1 cellular context compared by ENCODE assay signal in the genomic region with DNA sequence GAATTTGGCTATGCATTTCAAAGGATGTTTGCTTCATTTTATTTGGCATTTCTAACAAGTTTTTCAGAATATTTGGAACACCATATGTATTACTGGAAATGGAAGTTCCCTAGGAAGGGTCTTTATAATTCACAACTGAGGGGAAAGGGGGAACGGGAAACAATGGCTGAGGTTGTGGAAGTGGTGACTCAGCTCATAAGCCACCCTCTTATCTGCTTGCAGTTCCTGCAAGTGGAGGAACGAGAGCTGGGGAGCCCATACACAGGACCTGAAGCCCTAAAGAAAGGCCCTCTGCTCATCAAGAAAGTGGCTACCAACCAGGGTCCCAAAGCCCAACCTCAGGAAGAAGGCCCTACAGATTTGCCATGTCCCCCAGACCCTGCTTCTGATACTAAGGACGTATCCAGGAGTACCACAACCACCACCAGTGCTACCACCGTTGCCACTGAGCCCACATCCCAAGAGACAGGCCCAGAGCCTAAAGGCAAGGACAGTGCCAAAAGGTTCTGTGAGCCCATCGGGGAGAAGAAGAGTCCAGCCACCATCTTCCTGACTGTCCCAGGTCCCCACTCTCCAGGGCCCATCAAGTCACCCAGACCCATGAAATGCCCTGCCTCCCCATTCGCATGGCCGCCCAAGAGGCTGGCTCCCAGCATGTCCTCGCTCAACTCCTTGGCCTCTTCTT.
TF ChIP-seq lines count a peak whose summit lies in the region.

No MANE protein-coding gene starts in this region.

TF ChIP-seq in K562, 482 proteins besides CTCF, POLR2A, EP300 and RAD21 (continued from another document):
- TF ChIP-seq, protein P1, sequence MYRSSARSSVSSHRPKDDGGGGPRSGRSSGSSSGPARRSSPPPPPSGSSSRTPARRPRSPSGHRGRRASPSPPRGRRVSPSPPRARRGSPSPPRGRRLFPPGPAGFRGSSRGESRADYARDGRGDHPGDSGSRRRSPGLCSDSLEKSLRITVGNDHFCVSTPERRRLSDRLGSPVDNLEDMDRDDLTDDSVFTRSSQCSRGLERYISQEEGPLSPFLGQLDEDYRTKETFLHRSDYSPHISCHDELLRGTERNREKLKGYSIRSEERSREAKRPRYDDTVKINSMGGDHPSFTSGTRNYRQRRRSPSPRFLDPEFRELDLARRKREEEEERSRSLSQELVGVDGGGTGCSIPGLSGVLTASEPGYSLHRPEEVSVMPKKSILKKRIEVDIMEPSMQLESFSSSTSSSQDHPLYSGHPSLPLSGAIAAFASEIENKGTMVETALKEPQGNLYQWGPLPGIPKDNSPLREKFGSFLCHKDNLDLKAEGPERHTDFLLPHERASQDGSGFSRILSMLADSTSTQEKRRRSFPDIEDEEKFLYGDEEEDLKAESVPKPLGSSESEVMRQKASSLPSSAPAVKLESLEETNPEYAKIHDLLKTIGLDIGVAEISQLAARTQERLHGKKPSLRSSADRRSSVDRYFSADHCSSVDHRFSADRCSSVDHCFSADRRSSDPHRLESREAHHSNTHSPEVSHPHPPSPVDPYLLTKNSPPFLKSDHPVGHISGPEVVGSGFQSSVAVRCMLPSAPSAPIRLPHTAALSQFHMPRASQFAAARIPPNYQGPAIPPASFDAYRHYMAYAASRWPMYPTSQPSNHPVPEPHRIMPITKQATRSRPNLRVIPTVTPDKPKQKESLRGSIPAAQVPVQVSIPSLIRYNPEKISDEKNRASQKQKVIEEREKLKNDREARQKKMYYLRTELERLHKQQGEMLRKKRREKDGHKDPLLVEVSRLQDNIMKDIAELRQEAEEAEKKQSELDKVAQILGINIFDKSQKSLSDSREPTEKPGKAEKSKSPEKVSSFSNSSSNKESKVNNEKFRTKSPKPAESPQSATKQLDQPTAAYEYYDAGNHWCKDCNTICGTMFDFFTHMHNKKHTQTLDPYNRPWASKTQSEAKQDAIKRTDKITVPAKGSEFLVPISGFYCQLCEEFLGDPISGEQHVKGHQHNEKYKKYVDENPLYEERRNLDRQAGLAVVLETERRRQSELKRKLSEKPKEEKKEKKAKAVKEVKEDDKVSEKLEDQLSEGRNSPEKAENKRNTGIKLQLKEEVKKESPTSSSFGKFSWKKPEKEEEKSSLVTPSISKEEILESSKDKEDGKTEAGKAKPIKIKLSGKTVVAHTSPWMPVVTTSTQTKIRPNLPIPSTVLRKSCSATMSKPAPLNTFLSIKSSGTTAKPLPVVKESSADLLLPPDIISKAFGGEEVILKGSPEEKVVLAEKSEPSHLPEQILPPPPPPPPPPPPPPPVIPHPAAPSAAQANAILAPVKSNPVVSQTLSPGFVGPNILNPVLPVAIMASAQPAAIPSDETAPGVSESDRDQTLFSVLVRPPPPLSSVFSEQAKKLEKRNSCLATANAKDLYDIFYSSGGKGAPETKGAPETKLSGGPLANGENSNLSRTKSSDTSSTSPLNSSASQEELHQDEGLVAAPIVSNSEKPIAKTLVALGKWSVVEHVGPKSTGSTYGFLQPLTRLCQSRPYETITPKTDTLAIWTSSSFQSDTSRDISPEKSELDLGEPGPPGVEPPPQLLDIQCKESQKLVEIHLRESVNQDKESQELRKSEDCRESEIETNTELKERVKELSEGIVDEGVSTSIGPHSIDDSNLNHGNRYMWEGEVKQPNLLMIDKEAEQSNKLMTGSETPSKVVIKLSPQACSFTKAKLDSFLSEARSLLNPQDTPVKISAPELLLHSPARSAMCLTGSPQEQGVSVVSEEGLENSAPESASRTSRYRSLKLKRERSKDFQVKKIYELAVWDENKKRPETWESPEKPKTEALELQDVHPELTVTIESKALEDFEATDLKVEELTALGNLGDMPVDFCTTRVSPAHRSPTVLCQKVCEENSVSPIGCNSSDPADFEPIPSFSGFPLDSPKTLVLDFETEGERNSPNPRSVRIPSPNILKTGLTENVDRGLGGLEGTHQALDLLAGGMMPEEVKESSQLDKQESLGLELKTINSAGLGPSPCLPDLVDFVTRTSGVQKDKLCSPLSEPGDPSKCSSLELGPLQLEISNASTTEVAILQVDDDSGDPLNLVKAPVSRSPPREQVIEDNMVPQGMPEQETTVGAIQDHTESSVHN (IDR thresholded peaks at IDR 0.05; ENCODE audit: borderline replicate concordance in 1 of 2, low read depth in 1 of 2), result no peak
- no peak for TF ChIP-seq ZFX (CRISPR knock-in tag; IDR thresholded peaks at IDR 0.05)
- peak; percentile 11; the same call in 1 of the 2 replicates for TF ChIP-seq MAFF (IDR thresholded peaks at IDR 0.05; ENCODE audit: low read length)
- TF ChIP-seq NFE2 (IDR thresholded peaks at IDR 0.05; ENCODE audit: low read depth), result peak; percentile 58
- TF ChIP-seq JUND (IDR thresholded peaks at IDR 0.05; ENCODE audit: borderline replicate concordance, low read depth, low read length), result 0 out of 2 replicates have a peak, but pooled peaks have one; percentile 50
- peak; percentile 51; the same call in 1 of the 3 replicates for TF ChIP-seq JUND (tag; IDR thresholded peaks at IDR 0.05; ENCODE audit: borderline replicate concordance, low read depth, low read length)
- no peak for TF ChIP-seq ZNF175 (CRISPR knock-in tag; IDR thresholded peaks at IDR 0.05; ENCODE audit: low read depth)
- no peak for TF ChIP-seq ESRRA (IDR thresholded peaks at IDR 0.05; ENCODE audit: borderline replicate concordance, low read depth)
- TF ChIP-seq TARDBP (IDR thresholded peaks at IDR 0.05), result no peak
- TF ChIP-seq ZNF592 (IDR thresholded peaks at IDR 0.05), result no peak
- TF ChIP-seq GTF2F1 (IDR thresholded peaks at IDR 0.05; ENCODE audit: low read depth, low read length), result no peak
- no peak for TF ChIP-seq KLF13 (tag; IDR thresholded peaks at IDR 0.05; ENCODE audit: borderline replicate concordance, low read depth)
- no peak for TF ChIP-seq ZNF444 (CRISPR knock-in tag; IDR thresholded peaks at IDR 0.05)
- no peak for TF ChIP-seq PHF20 (IDR thresholded peaks at IDR 0.05; ENCODE audit: partially characterized antibody)
- TF ChIP-seq HDAC2 (IDR thresholded peaks at IDR 0.05), result no peak
- 0 out of 2 replicates have a peak, but pooled peaks have one; percentile 14 for TF ChIP-seq ZBTB7A (IDR thresholded peaks at IDR 0.05; ENCODE audit: borderline replicate concordance, control insufficient read depth, low read depth, low read length)
- TF ChIP-seq FUS (optimal IDR thresholded peaks at IDR 0.05; ENCODE audit: low read depth, low read length), result no peak
- TF ChIP-seq KDM5B (IDR thresholded peaks at IDR 0.05; ENCODE audit: insufficient replicate concordance, low read depth, low read length), result no peak
- peak; percentile 36; the same call in 1 of the 2 replicates for TF ChIP-seq FOSL1 (tag; conservative IDR thresholded peaks at IDR 0.05)
- TF ChIP-seq C11orf30 (IDR thresholded peaks at IDR 0.05; ENCODE audit: low read depth), result peak; percentile 57
- 0 out of 2 replicates have a peak, but pooled peaks have one; percentile 20 for TF ChIP-seq DPF2 (IDR thresholded peaks at IDR 0.05)
- TF ChIP-seq CC2D1A (IDR thresholded peaks at IDR 0.05), result no peak
- TF ChIP-seq, protein P2, sequence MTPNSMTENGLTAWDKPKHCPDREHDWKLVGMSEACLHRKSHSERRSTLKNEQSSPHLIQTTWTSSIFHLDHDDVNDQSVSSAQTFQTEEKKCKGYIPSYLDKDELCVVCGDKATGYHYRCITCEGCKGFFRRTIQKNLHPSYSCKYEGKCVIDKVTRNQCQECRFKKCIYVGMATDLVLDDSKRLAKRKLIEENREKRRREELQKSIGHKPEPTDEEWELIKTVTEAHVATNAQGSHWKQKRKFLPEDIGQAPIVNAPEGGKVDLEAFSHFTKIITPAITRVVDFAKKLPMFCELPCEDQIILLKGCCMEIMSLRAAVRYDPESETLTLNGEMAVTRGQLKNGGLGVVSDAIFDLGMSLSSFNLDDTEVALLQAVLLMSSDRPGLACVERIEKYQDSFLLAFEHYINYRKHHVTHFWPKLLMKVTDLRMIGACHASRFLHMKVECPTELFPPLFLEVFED (CRISPR knock-in tag; conservative IDR thresholded peaks at IDR 0.05), result no peak
- TF ChIP-seq NR1H2 (CRISPR knock-in tag; IDR thresholded peaks at IDR 0.05), result no peak
- TF ChIP-seq ZNF75A (CRISPR knock-in tag; IDR thresholded peaks at IDR 0.05), result no peak
- TF ChIP-seq ARHGAP35 (IDR thresholded peaks at IDR 0.05; ENCODE audit: partially characterized antibody), result no peak
- no peak for TF ChIP-seq KLF6 (CRISPR knock-in tag; IDR thresholded peaks at IDR 0.05; ENCODE audit: borderline replicate concordance)
- TF ChIP-seq CREB1 (IDR thresholded peaks at IDR 0.05), result no peak
- TF ChIP-seq CREB1 (CRISPR knock-in tag; IDR thresholded peaks at IDR 0.05), result no peak
- TF ChIP-seq, protein P3, sequence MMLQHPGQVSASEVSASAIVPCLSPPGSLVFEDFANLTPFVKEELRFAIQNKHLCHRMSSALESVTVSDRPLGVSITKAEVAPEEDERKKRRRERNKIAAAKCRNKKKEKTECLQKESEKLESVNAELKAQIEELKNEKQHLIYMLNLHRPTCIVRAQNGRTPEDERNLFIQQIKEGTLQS (IDR thresholded peaks at IDR 0.05), result peak; percentile 17; the same call in 1 of the 2 replicates
- TF ChIP-seq, protein P3 (CRISPR knock-in tag; conservative IDR thresholded peaks at IDR 0.05), result no peak
- no peak for TF ChIP-seq KDM1A (IDR thresholded peaks at IDR 0.05)
- TF ChIP-seq ZBED1 (IDR thresholded peaks at IDR 0.05), result no peak
- TF ChIP-seq RFX5 (IDR thresholded peaks at IDR 0.05; ENCODE audit: low read depth, low read length), result no peak
- no peak for TF ChIP-seq TOE1 (IDR thresholded peaks at IDR 0.05; ENCODE audit: borderline replicate concordance)
- no peak for TF ChIP-seq TOE1 (CRISPR knock-in tag; IDR thresholded peaks at IDR 0.05; ENCODE audit: borderline replicate concordance, low read depth)
- TF ChIP-seq SIX5 (IDR thresholded peaks at IDR 0.05; ENCODE audit: borderline replicate concordance in 1 of 2, insufficient read depth in 1 of 2, low read depth in 1 of 2, low read length in 2 of 2), result no peak
- no peak for TF ChIP-seq HMGN3 (IDR thresholded peaks at IDR 0.05; ENCODE audit: borderline replicate concordance, extremely low read depth, insufficient read length, low read depth, low read length)
- TF ChIP-seq, protein P4, sequence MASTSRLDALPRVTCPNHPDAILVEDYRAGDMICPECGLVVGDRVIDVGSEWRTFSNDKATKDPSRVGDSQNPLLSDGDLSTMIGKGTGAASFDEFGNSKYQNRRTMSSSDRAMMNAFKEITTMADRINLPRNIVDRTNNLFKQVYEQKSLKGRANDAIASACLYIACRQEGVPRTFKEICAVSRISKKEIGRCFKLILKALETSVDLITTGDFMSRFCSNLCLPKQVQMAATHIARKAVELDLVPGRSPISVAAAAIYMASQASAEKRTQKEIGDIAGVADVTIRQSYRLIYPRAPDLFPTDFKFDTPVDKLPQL (IDR thresholded peaks at IDR 0.05; ENCODE audit: extremely low read depth, insufficient read length), result no peak
TF ChIP-seq in K562: peak in this region for 8.
